In genomic region chr5:60437308-60437707, GRCh38 we compare ENCODE assay signal across 22 cellular contexts.
"Had no signal": no experiment of that assay in that cellular context is flagged by ENCODE, and none has a peak within 500 bp of the region (broad histone marks: within the 10 kb centered on the region; RNA-seq: fewer than 3 reads in every experiment).

No MANE protein-coding gene starts in this region.

- H3K9me3 ChIP-seq: esophagus squamous epithelium, gastroesophageal sphincter, right atrium auricular region, upper lobe of right lung had no signal

- H3K27me3 ChIP-seq: esophagus squamous epithelium, gastroesophageal sphincter, right atrium auricular region, spleen, upper lobe of right lung had no signal

- H3K4me3 ChIP-seq: coronary artery, esophagus squamous epithelium, gastroesophageal sphincter, right atrium auricular region, spleen, upper lobe of right lung had no signal

- H3K36me3 ChIP-seq: esophagus squamous epithelium, gastroesophageal sphincter, right atrium auricular region, spleen, upper lobe of right lung had no signal

- H3K4me1 ChIP-seq: esophagus squamous epithelium, right atrium auricular region, spleen, upper lobe of right lung had no signal

- ATAC-seq: activated CD8-positive, alpha-beta T cell treated with anti-CD3 and anti-CD28 coated beads, Interleukin-2, amount 10 ng/mL, durations not matched to agents 7 days and 5 days; activated naive CD8-positive, alpha-beta T cell treated with anti-CD3 and anti-CD28 coated beads, Interleukin-2, amount 50 U/mL, for 24 hours; gastroesophageal sphincter; left ventricle myocardium superior; natural killer cell treated with Interleukin-12 subunit alpha and Interleukin-12 subunit beta and Interleukin-15 and Interleukin-18, amount 100 ng/mL, for 72 hours; stimulated activated naive CD8-positive, alpha-beta T cell treated with anti-CD3 and anti-CD28 coated beads, Interleukin-15, Interleukin-2, amounts not matched to agents 100 U/mL and 50 U/mL, for 24 hours; upper lobe of right lung had no signal

- DNase-seq: activated CD4-positive, alpha-beta T cell treated with anti-CD3 and anti-CD28 coated beads for 1 hour; activated CD4-positive, alpha-beta T cell treated with anti-CD3 and anti-CD28 coated beads, Interleukin-2, amount 50 U/mL, for 1 hour; activated CD8-positive, alpha-beta T cell treated with anti-CD3 and anti-CD28 coated beads, Interleukin-2, amount 10 ng/mL, durations not matched to agents 7 days and 5 days; activated gamma-delta T cell; activated naive CD4-positive, alpha-beta T cell treated with anti-CD3 and anti-CD28 coated beads, Interleukin-2, amount 50 U/mL, for 16 hours; activated naive CD8-positive, alpha-beta T cell treated with anti-CD3 and anti-CD28 coated beads, Interleukin-2, amount 50 U/mL, for 24 hours; cerebellar nuclear complex; endodermal cell; esophagus squamous epithelium; head of caudate nucleus; hypothalamus; left ventricle myocardium superior; mammary epithelial cell; midbrain; spleen; stimulated activated CD4-positive, alpha-beta T cell treated with anti-CD3 and anti-CD28 coated beads, Interleukin-4, amount 100 ng/mL, for 24 hours; stimulated activated naive CD8-positive, alpha-beta T cell treated with anti-CD3 and anti-CD28 coated beads, Interleukin-15, Interleukin-2, amounts not matched to agents 100 U/mL and 50 U/mL, for 24 hours; upper lobe of right lung had no signal
